Comparison of ENCODE assay signal across 1 cellular context in genomic region chr9:98368366-98369065, GRCh38.
TF ChIP-seq lines count a peak whose summit lies in the region.

No MANE protein-coding gene starts in this region.

TF ChIP-seq in K562, 482 proteins besides CTCF, POLR2A, EP300 and RAD21 (continued from another document and continues in another):
- TF ChIP-seq ZNF592 (IDR thresholded peaks at IDR 0.05) (peak; percentile 86), POLR2B (IDR thresholded peaks at IDR 0.05; ENCODE audit: low read depth, partially characterized antibody) (no peak), SRF (CRISPR knock-in tag; IDR thresholded peaks at IDR 0.05) (no peak; a peak in 1 of 4 replicates), ADNP (tag; IDR thresholded peaks at IDR 0.05) (0 out of 2 replicates have a peak, but pooled peaks have one; percentile 57), EP400 (IDR thresholded peaks at IDR 0.05) (peak; percentile 50), CC2D1A (IDR thresholded peaks at IDR 0.05) (peak; percentile 89; the same call in 1 of the 2 replicates), ZNF347 (CRISPR knock-in tag; IDR thresholded peaks at IDR 0.05; ENCODE audit: low read depth) (no peak), NEUROD1 (IDR thresholded peaks at IDR 0.05; ENCODE audit: borderline replicate concordance, low read depth, low read length, partially characterized antibody) (no peak), DPF2 (IDR thresholded peaks at IDR 0.05) (peak; percentile 91; the same call in 1 of the 2 replicates), MYBL2 (IDR thresholded peaks at IDR 0.05; ENCODE audit: low read depth) (no peak), MYBL2 (CRISPR knock-in tag; IDR thresholded peaks at IDR 0.05; ENCODE audit: borderline replicate concordance) (no peak), ZNF316 (IDR thresholded peaks at IDR 0.05) (peak; percentile 79), SAP30 (IDR thresholded peaks at IDR 0.05; ENCODE audit: borderline replicate concordance, insufficient read depth, low read depth, low read length, poor library complexity, severe bottlenecking) (no peak), ARNT (IDR thresholded peaks at IDR 0.05) (peak; percentile 21 to 61; a peak in 1 of 4 replicates), GABPB1 (CRISPR knock-in tag; IDR thresholded peaks at IDR 0.05) (peak; percentile 92), CHAMP1 (IDR thresholded peaks at IDR 0.05) (peak; percentile 79; the same call in 1 of the 2 replicates), HINFP (tag; conservative IDR thresholded peaks at IDR 0.05; ENCODE audit: low read depth) (no peak), NONO (IDR thresholded peaks at IDR 0.05; ENCODE audit: low read depth in 2 of 2, low read length in 1 of 2) (no peak), ARID1B (IDR thresholded peaks at IDR 0.05) (peak; percentile 95), KDM1A (IDR thresholded peaks at IDR 0.05) (peak; percentile 95), TRIM24 (IDR thresholded peaks at IDR 0.05) (peak; percentile 88 to 94), NCOA1 (IDR thresholded peaks at IDR 0.05; ENCODE audit: low read depth) (peak; percentile 91; the same call in 1 of the 2 replicates), GABPA (tag; conservative IDR thresholded peaks at IDR 0.05; ENCODE audit: low read depth) (peak; percentile 56), MBD2 (IDR thresholded peaks at IDR 0.05; ENCODE audit: borderline replicate concordance, low read depth) (peak; percentile 43; the same call in 1 of the 2 replicates), DMBX1 (CRISPR knock-in tag; IDR thresholded peaks at IDR 0.05; ENCODE audit: borderline replicate concordance) (peak; percentile 78), ZNF12 (CRISPR knock-in tag; IDR thresholded peaks at IDR 0.05) (peak; percentile 57; the same call in 1 of the 2 replicates), YY1 (IDR thresholded peaks at IDR 0.05; ENCODE audit: borderline replicate concordance in 1 of 3, control insufficient read depth in 1 of 3, extremely low read depth in 1 of 3, insufficient read depth in 3 of 3, insufficient read length in 1 of 3, insufficient replicate concordance in 2 of 3, low read depth in 1 of 3, low read length in 2 of 3) (peak in 1 of 3 experiments; percentile 51), PRDM10 (IDR thresholded peaks at IDR 0.05; ENCODE audit: partially characterized antibody) (no peak), BHLHE40 (IDR thresholded peaks at IDR 0.05; ENCODE audit: low read length) (peak; percentile 62), FOSL1 (tag; conservative IDR thresholded peaks at IDR 0.05) (peak; percentile 91), LEF1 (IDR thresholded peaks at IDR 0.05) (peak; percentile 72; the same call in 1 of the 2 replicates), HDAC2 (IDR thresholded peaks at IDR 0.05) (peak; percentile 83), POLR2G (IDR thresholded peaks at IDR 0.05; ENCODE audit: low read depth, low read length) (no peak), FOXM1 (IDR thresholded peaks at IDR 0.05; ENCODE audit: low read depth) (peak; percentile 46; the same call in 1 of the 2 replicates), FOXM1 (CRISPR knock-in tag; IDR thresholded peaks at IDR 0.05; ENCODE audit: low read depth) (no peak), ESRRA (IDR thresholded peaks at IDR 0.05; ENCODE audit: borderline replicate concordance, low read depth) (peak; percentile 31; the same call in 1 of the 2 replicates), ZBTB7A (IDR thresholded peaks at IDR 0.05; ENCODE audit: borderline replicate concordance, control insufficient read depth, low read depth, low read length) (peak; percentile 83; the same call in 1 of the 2 replicates), AFF4 (CRISPR knock-in tag; IDR thresholded peaks at IDR 0.05) (no peak), ETV5 (CRISPR knock-in tag; IDR thresholded peaks at IDR 0.05; ENCODE audit: low read depth) (peak; percentile 44; the same call in 1 of the 2 replicates), SPI1 (IDR thresholded peaks at IDR 0.05; ENCODE audit: borderline replicate concordance, low read depth, low read length) (peak; percentile 83), TEAD1 (CRISPR knock-in tag; IDR thresholded peaks at IDR 0.05) (peak in 1 of 2 experiments; percentile 73; a peak in 1 of 4 replicates), TBP (optimal IDR thresholded peaks at IDR 0.05; ENCODE audit: low read depth, low read length) (peak; percentile 23), GATAD2B (IDR thresholded peaks at IDR 0.05; ENCODE audit: borderline replicate concordance) (no peak; the same call in 1 of the 2 replicates), XRCC5 (IDR thresholded peaks at IDR 0.05; ENCODE audit: low read depth, low read length) (0 out of 2 replicates have a peak, but pooled peaks have one; percentile 39), ATF4 (CRISPR knock-in tag; IDR thresholded peaks at IDR 0.05) (no peak), HDAC1 (IDR thresholded peaks at IDR 0.05) (peak in 1 of 2 experiments; percentile 46; a peak in 2 of 4 replicates), TEAD4 (IDR thresholded peaks at IDR 0.05; ENCODE audit: low read length) (peak; percentile 91), TEAD4 (CRISPR knock-in tag; IDR thresholded peaks at IDR 0.05; ENCODE audit: borderline replicate concordance) (no peak), CREM (IDR thresholded peaks at IDR 0.05; ENCODE audit: low read depth) (peak; percentile 52; the same call in 1 of the 2 replicates), NCOA2 (IDR thresholded peaks at IDR 0.05; ENCODE audit: partially characterized antibody in 2 of 2) (peak in 1 of 2 experiments; percentile 60), ZNF253 (CRISPR knock-in tag; conservative IDR thresholded peaks at IDR 0.05) (no peak), ZNF384 (IDR thresholded peaks at IDR 0.05; ENCODE audit: low read depth, low read length) (peak; percentile 69), RAD51 (IDR thresholded peaks at IDR 0.05; ENCODE audit: borderline replicate concordance, low read depth) (no peak; the same call in 1 of the 2 replicates), HDAC3 (IDR thresholded peaks at IDR 0.05; ENCODE audit: borderline replicate concordance, partially characterized antibody) (peak; percentile 71), SMARCA4 (IDR thresholded peaks at IDR 0.05) (peak; percentile 88), CREB1 (IDR thresholded peaks at IDR 0.05) (peak; percentile 16; the same call in 1 of the 2 replicates), CREB1 (CRISPR knock-in tag; IDR thresholded peaks at IDR 0.05) (no peak)
